ENCODE assay signal across 33 cellular contexts in the genomic region with DNA sequence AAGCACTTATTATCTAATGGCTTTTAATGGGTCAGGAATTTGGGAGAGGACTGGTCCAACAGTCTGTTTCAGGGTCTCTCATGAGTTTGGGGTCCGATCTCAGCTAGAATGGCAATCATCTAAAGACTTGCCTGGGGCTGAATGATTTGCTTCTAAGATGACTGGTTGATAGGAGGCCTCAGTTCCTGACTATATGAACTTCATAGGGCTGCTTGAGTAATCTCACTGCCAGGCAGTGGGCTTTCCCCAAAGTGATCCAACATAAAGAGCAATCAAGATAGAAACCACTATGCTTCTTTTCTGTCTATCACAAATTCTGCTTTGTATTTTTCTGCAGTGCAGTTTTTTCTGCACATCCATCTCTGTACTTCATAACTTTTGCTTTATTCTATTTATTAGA.
"Had no signal": no experiment of that assay in that cellular context is flagged by ENCODE, and none has a peak within 500 bp of the region (broad histone marks: within the 10 kb centered on the region; RNA-seq: fewer than 3 reads in every experiment).

No MANE protein-coding gene starts in this region.

- DNase-seq: Karpas-422, Kasumi-1, MG63, MM.1S, MV-4-11, NCI-H1048, NCI-H1092, NCI-H1092 treated with DMSO at 0.1 percent for 48 hours, NCI-H1105, NCI-H1105 treated with DMSO at 0.1 percent for 48 hours, NCI-H1417, NCI-H1417 treated with DMSO at 0.1 percent for 48 hours, NCI-H1436, NCI-H1436 treated with DMSO at 0.1 percent for 48 hours, NCI-H146, NCI-H1694, NCI-H1694 treated with DMSO at 0.1 percent for 48 hours, NCI-H187, NCI-H187 treated with DMSO at 0.1 percent for 48 hours, NCI-H1930, NCI-H2029, NCI-H2029 treated with DMSO at 0.1 percent for 48 hours, NCI-H2081, NCI-H2081 treated with DMSO at 0.1 percent for 48 hours, NCI-H2107, NCI-H2171, NCI-H2227 treated with DMSO at 0.1 percent for 48 hours, NCI-H226, NCI-H345, NCI-H446, NCI-H446 treated with DMSO at 0.1 percent for 48 hours, NCI-H510A, NCI-H510A treated with DMSO at 0.1 percent for 48 hours had no signal
